In genomic region chr1:194731025-194731424, GRCh38 we compare ENCODE assay signal across 22 cellular contexts.
"Had no signal": no experiment of that assay in that cellular context is flagged by ENCODE, and none has a peak within 500 bp of the region (broad histone marks: within the 10 kb centered on the region; RNA-seq: fewer than 3 reads in every experiment).

No MANE protein-coding gene starts in this region.

- H3K36me3 ChIP-seq: gastrocnemius medialis, prostate gland, right atrium auricular region, sigmoid colon, spleen, tibial artery, upper lobe of left lung had no signal

- H3K27ac ChIP-seq: gastrocnemius medialis, prostate gland, right atrium auricular region, sigmoid colon, spleen, testis, tibial artery, upper lobe of left lung had no signal

- ATAC-seq: effector memory CD8-positive, alpha-beta T cell; gastrocnemius medialis; left lobe of liver; naive thymus-derived CD8-positive, alpha-beta T cell; stimulated activated memory B cell treated with anti-CD40 and anti-IgM and Interleukin-4, amounts not matched to agents 10 μg/mL and 1 μg/mL and 100 μg/mL, for 72 hours; stimulated activated naive CD8-positive, alpha-beta T cell treated with anti-CD3 and anti-CD28 coated beads, Interleukin-15, Interleukin-2, amounts not matched to agents 100 U/mL and 50 U/mL, for 24 hours had no signal

- H3K27me3 ChIP-seq: gastrocnemius medialis, right atrium auricular region, sigmoid colon, spleen, testis, tibial artery, upper lobe of left lung had no signal

- H3K4me1 ChIP-seq: gastrocnemius medialis, prostate gland, right atrium auricular region, sigmoid colon, spleen, testis, tibial artery, upper lobe of left lung had no signal

- H3K4me3 ChIP-seq: gastrocnemius medialis, lung, prostate gland, right atrium auricular region, sigmoid colon, spleen, testis, tibial artery, upper lobe of left lung had no signal

- DNase-seq: cortex of kidney; effector memory CD8-positive, alpha-beta T cell; gastrocnemius medialis; head of caudate nucleus; kidney; naive thymus-derived CD8-positive, alpha-beta T cell; nephron progenitor cell; nucleus accumbens; sigmoid colon; spleen; stimulated activated CD4-positive, alpha-beta T cell treated with anti-CD3 and anti-CD28 coated beads, Interleukin-4, amount 100 ng/mL, for 4 hours; stimulated activated naive CD8-positive, alpha-beta T cell treated with anti-CD3 and anti-CD28 coated beads, Interleukin-15, Interleukin-2, amounts not matched to agents 100 U/mL and 50 U/mL, for 24 hours; substantia nigra; testis; tibial artery; upper lobe of left lung had no signal

- FAIRE-seq: urothelium cell line had no signal

- H3K9me3 ChIP-seq: gastrocnemius medialis, prostate gland, right atrium auricular region, sigmoid colon, spleen, testis, tibial artery, upper lobe of left lung had no signal
